27 cellular contexts compared by ENCODE assay signal in the genomic region with DNA sequence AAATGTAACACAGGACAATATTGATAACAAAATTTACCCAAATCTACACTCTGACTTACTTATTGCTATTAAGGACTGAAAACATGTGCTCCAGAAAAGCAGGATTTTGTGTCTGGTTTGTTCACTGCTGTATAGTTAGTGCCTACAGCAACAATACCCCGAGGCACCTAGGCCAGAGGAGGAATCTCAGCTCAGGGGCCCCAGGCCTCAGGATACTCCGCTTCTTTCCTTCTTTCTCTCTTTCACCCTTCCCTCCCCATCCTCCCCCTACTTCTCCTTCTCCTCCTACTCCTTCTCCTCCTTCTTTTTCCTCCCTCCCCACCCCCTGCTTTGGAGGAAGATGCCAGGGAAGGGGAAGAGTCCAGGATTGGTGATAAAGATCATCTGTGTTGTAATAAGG. TPM values are rescaled to one million over a fixed set of nuclear protein-coding genes. Genes with fewer than 3 reads are reported as not detected.
A peak's percentile ranks its signal among the peaks of the same experiment; 100 is the strongest.
DNase-seq lines count a peak whose midpoint lies in the region; ATAC-seq, FAIRE-seq and TF ChIP-seq lines count a peak whose summit lies in the region.
"Had no signal": no experiment of that assay in that cellular context is flagged by ENCODE, and none has a peak within 500 bp of the region (broad histone marks: within the 10 kb centered on the region; RNA-seq: fewer than 3 reads in every experiment).

No MANE protein-coding gene starts in this region.

- peaks cover 50% of the 10 kb centered on the region for H3K4me1 Mint-ChIP-seq in CD14-positive monocyte

- H3K4me1 ChIP-seq in OCI-LY7 (ENCODE audit: insufficient read depth, low read length, poor library complexity, severe bottlenecking) (peaks cover 77% of the 10 kb centered on the region), neutrophil (ENCODE audit: control insufficient read depth in 1 of 2, insufficient read depth in 1 of 2, low read depth in 1 of 2, low read length in 1 of 2) (peaks cover 59 to 78% of the 10 kb centered on the region in 2 experiments)
- H3K4me1 ChIP-seq: BE2C had no signal

- BruUV-seq in OCI-LY7 (replicated peaks; lab: Mats Ljungman, UMichigan), result no TSS peak

- no peak for ATAC-seq in HG02571 (IDR thresholded peaks at IDR 0.05; ENCODE audit: unreplicated experiment)
- ATAC-seq: K562, Panc1 had no signal

- no peaks in the 10 kb centered on the region for H3K27me3 ChIP-seq in neutrophil

- H3K27ac Mint-ChIP-seq in CD14-positive monocyte, result peak overlapping the region in 3 of 7 donors; percentile 40 to 84 (median 80)

- H3K9me3 Mint-ChIP-seq in CD14-positive monocyte, result no peaks in the 10 kb centered on the region
- H3K9me3 Mint-ChIP-seq: CD4-positive, CD25-positive, alpha-beta regulatory T cell had no signal

- no peaks in the 10 kb centered on the region for H3K9me3 ChIP-seq in OCI-LY7 (ENCODE audit: low read length)
- no peaks in the 10 kb centered on the region for H3K9me3 ChIP-seq in neutrophil
- H3K9me3 ChIP-seq: BE2C had no signal

- DNase-seq in GM19239 (ENCODE audit: insufficient read length, low spot score) (no peak), OCI-LY7 (ENCODE audit: low spot score) (no peak), GM10248 (ENCODE audit: extremely low spot score) (no peak), islet precursor cell (no peak), CD14-positive monocyte (ENCODE audit: low spot score) (no peak)
- DNase-seq: BE2C; CD4-positive, CD25-positive, alpha-beta regulatory T cell; MM.1S; NCI-H2029; NCI-H446; NCI-H524 treated with DMSO at 0.1 percent for 48 hours; NCI-H774; NK-92 treated with Interleukin-12 subunit alpha and Interleukin-12 subunit beta, amount 100 ng/mL, for 24 hours; SHP77 treated with DMSO at 0.1 percent for 48 hours; T-helper 2 cell had no signal

- H3K4me2 ChIP-seq in OCI-LY7 (ENCODE audit: low read length), result peak overlapping the region; percentile 96

- H3K79me2 ChIP-seq in OCI-LY7 (ENCODE audit: insufficient read depth, low read depth, low read length), result peaks cover 34% of the 10 kb centered on the region; the same call in 1 of the 2 replicates

- peaks cover 13% of the 10 kb centered on the region; the same call in 1 of the 2 replicates for H3K36me3 ChIP-seq in OCI-LY7 (ENCODE audit: insufficient read depth, low read length)
- H3K36me3 ChIP-seq in neutrophil, result peaks cover 25% of the 10 kb centered on the region
- H3K36me3 ChIP-seq: BE2C had no signal

- peak overlapping the region in 1 of 2 donors; percentile 46 for H3K4me3 Mint-ChIP-seq in CD14-positive monocyte
- H3K4me3 Mint-ChIP-seq: CD4-positive, CD25-positive, alpha-beta regulatory T cell had no signal

- TF ChIP-seq CTCF in OCI-LY7 (conservative IDR thresholded peaks at IDR 0.05; ENCODE audit: low read length), result no peak
- no peak for TF ChIP-seq CTCF in neutrophil (IDR thresholded peaks at IDR 0.05)
- TF ChIP-seq CTCF in GM10248 (IDR thresholded peaks at IDR 0.05; ENCODE audit: control extremely low read depth, extremely low read depth, low read depth, missing control alignments), result no peak
- no peak for TF ChIP-seq CTCF in CD14-positive monocyte (IDR thresholded peaks at IDR 0.05)

- no peaks in the 10 kb centered on the region for H4K20me1 ChIP-seq in OCI-LY7 (ENCODE audit: insufficient read depth, low read length)

- H3K36me3 Mint-ChIP-seq in CD14-positive monocyte, result peaks cover 21 to 27% of the 10 kb centered on the region in 2 donors

- CTCF ChIA-PET in OCI-LY7 (lab: Charles Lee; ENCODE audit: unreplicated experiment) (no interaction called here), GM10248 (lab: Yijun Ruan, JAX) (no interaction called here)

- H3K9me2 ChIP-seq in OCI-LY7 (ENCODE audit: insufficient read depth, low read length), result no peaks in the 10 kb centered on the region

- peak overlapping the region; percentile 71 for H2AFZ ChIP-seq in OCI-LY7 (ENCODE audit: low read length)

- POLR2A ChIA-PET in OCI-LY7 (lab: Charles Lee), result interaction anchor here (1.0 to 4.6 kb wide), 5 partner anchors 9 to 246 kb away, joined by 4 to 21 read pairs (median 8); a partner anchor contains a TSS
- POLR2A ChIA-PET in GM10248 (lab: Yijun Ruan, JAX), result no interaction called here

- peak; percentile 51 for FAIRE-seq in GM19239 (lab: Jason Lieb, UNC)
- FAIRE-seq: D721Med, G401.6, GM12891, H54, K562 had no signal

- intact Hi-C loops in OCI-LY7 (cut with micrococcal nuclease; ENCODE audit: unreplicated experiment), result loop anchor here (10.0 kb wide), 1 partner anchor 484 kb away; no protein-coding TSS in a partner anchor
- intact Hi-C loops in CD14-positive monocyte (cut with micrococcal nuclease), result loop anchor here in 1 of 2 donors (5.0 kb wide), 1 partner anchor 46 kb away; a partner anchor contains a TSS

- peak overlapping the region; percentile 65 for H3K4me3 ChIP-seq in OCI-LY7 (ENCODE audit: low read depth, low read length, poor library complexity, severe bottlenecking)
- H3K4me3 ChIP-seq in neutrophil (ENCODE audit: low read depth in 1 of 2, low read length in 1 of 2), result peak overlapping the region in 1 of 2 experiments; percentile 42
- H3K4me3 ChIP-seq: K562, SK-N-MC had no signal

- H3K27me3 Mint-ChIP-seq in CD14-positive monocyte (ENCODE audit: low read depth in 3 of 3), result peaks cover 0 to 2% (median 0%) of the 10 kb centered on the region in 3 donors

- H3K27ac ChIP-seq in OCI-LY7 (ENCODE audit: low read depth, low read length, poor library complexity, severe bottlenecking), result peak overlapping the region; percentile 80
- peak overlapping the region; percentile 94 for H3K27ac ChIP-seq in neutrophil
- H3K27ac ChIP-seq: SK-N-MC had no signal

RNA-seq across cellular contexts. Expression of a gene that starts 1.0 kb away (rescaled TPM):
- total RNA-seq in OCI-LY7 (2014; rRNA removed; shearing (Covaris generic)), result 22.7 and 25.5 TPM in 2 replicates
- 28.9 and 31.4 TPM in 2 replicates for total RNA-seq in OCI-LY7 (2022)
- polyA plus RNA-seq in CD14-positive monocyte, result 100 to 1,000 TPM; 359 to 394 TPM
- total RNA-seq: A673, Daoy, HT-29 had no signal

RNA-seq across cellular contexts. Expression of a gene that starts 39.7 kb away (rescaled TPM):
- 5.0 and 6.0 TPM in 2 replicates for total RNA-seq in OCI-LY7 (2014; rRNA removed; shearing (Covaris generic))
- 5.8 and 7.5 TPM in 2 replicates for total RNA-seq in OCI-LY7 (2022)
- polyA plus RNA-seq in CD14-positive monocyte, result 10 to 100 TPM; 24.8 to 36.6 TPM

RNA-seq across cellular contexts. Expression of a gene that starts 44.8 kb away (rescaled TPM):
- not detected in 2 replicates for total RNA-seq in OCI-LY7 (2014; rRNA removed; shearing (Covaris generic))
- total RNA-seq in OCI-LY7 (2022), result not detected in 2 replicates
- 10 to 100 TPM; 47.9 to 61.2 TPM for polyA plus RNA-seq in CD14-positive monocyte
- total RNA-seq: A673; CD4-positive, CD25-positive, alpha-beta regulatory T cell; K562 had no signal
- polyA plus RNA-seq: K562 had no signal

RNA-seq across cellular contexts. Expression of a gene that starts 55.7 kb away (rescaled TPM):
- 2,324 and 2,945 TPM in 2 replicates for total RNA-seq in OCI-LY7 (2014; rRNA removed; shearing (Covaris generic))
- 1,739 and 1,804 TPM in 2 replicates for total RNA-seq in OCI-LY7 (2022)
- 100 to 1,000 TPM; 599 to 618 TPM for polyA plus RNA-seq in CD14-positive monocyte
